ENCODE assay signal across 14 cellular contexts in genomic region chr11:66688561-66689534, GRCh38.
"Had no signal": no experiment of that assay in that cellular context is flagged by ENCODE, and none has a peak within 500 bp of the region (broad histone marks: within the 10 kb centered on the region; RNA-seq: fewer than 3 reads in every experiment).

No MANE protein-coding gene starts in this region.

- H3K27me3 Mint-ChIP-seq: type B pancreatic cell had no signal

- H3K4me3 Mint-ChIP-seq: activated naive CD4-positive, alpha-beta T cell treated with anti-CD3 and anti-CD28 coated beads for 36 hours; activated T-helper 1 cell treated with anti-CD3 and anti-CD28 coated beads, Interleukin-12 subunit alpha, Interleukin-12 subunit beta, Interleukin-2, Interleukin-4 antibody, amounts not matched to agents 30 ng/mL and 10 ng/mL and 1 ng/mL, durations not matched to agents 14 hours and 24 hours and 36 hours; mesothelial cell of epicardium; type B pancreatic cell had no signal

- ATAC-seq: gastroesophageal sphincter, right cardiac atrium had no signal

- DNase-seq: activated CD4-positive, alpha-beta T cell treated with anti-CD3 and anti-CD28 coated beads for 1 hour; activated CD4-positive, alpha-beta T cell treated with anti-CD3 and anti-CD28 coated beads, Interleukin-2, amount 50 U/mL, for 48 hours; activated CD8-positive, alpha-beta memory T cell treated with anti-CD3 and anti-CD28 coated beads, Interleukin-2, amount 50 U/mL, for 48 hours; activated naive CD4-positive, alpha-beta T cell treated with anti-CD3 and anti-CD28 coated beads for 36 hours; central memory CD4-positive, alpha-beta T cell; cortex of kidney; effector memory CD4-positive, alpha-beta T cell; stimulated activated CD4-positive, alpha-beta T cell treated with anti-CD3 and anti-CD28 coated beads, Interleukin-2, amount 100 ng/mL, for 24 hours; stimulated activated naive CD4-positive, alpha-beta T cell had no signal

- H3K27ac Mint-ChIP-seq: activated naive CD4-positive, alpha-beta T cell treated with anti-CD3 and anti-CD28 coated beads for 36 hours; activated T-helper 1 cell treated with anti-CD3 and anti-CD28 coated beads, Interleukin-12 subunit alpha, Interleukin-12 subunit beta, Interleukin-2, Interleukin-4 antibody, amounts not matched to agents 30 ng/mL and 10 ng/mL and 1 ng/mL, durations not matched to agents 14 hours and 24 hours and 36 hours; mesothelial cell of epicardium; type B pancreatic cell had no signal

- H3K9me3 Mint-ChIP-seq: activated naive CD4-positive, alpha-beta T cell treated with anti-CD3 and anti-CD28 coated beads for 36 hours; activated T-helper 1 cell treated with anti-CD3 and anti-CD28 coated beads, Interleukin-12 subunit alpha, Interleukin-12 subunit beta, Interleukin-2, Interleukin-4 antibody, amounts not matched to agents 30 ng/mL and 10 ng/mL and 1 ng/mL, durations not matched to agents 14 hours and 24 hours and 36 hours; mesothelial cell of epicardium; type B pancreatic cell had no signal
